8 cellular contexts compared by ENCODE assay signal in genomic region chrX:150547511-150548115, GRCh38. TPM values are rescaled to one million over a fixed set of nuclear protein-coding genes. Genes with fewer than 3 reads are reported as not detected.
DNase-seq lines count a peak whose midpoint lies in the region; ATAC-seq and TF ChIP-seq lines count a peak whose summit lies in the region.

No MANE protein-coding gene starts in this region.

- peak overlapping the region; percentile 52; the same call in 1 of the 2 replicates for H3K4me3 ChIP-seq in MM.1S (ENCODE audit: low read length)
- peak overlapping the region; percentile 59 for H3K4me3 ChIP-seq in left ventricle myocardium inferior

- intact Hi-C loops in left ventricle myocardium inferior (cut with micrococcal nuclease), result no loop called here

- H3K79me2 ChIP-seq in MM.1S (ENCODE audit: low read length), result no peaks in the 10 kb centered on the region

- peak overlapping the region; percentile 68 for H3K4me2 ChIP-seq in MM.1S (ENCODE audit: low read depth, low read length)

- H3K27me3 ChIP-seq in MM.1S (replicated peaks; ENCODE audit: insufficient read depth, low read length), result no peaks in the 10 kb centered on the region
- no peaks in the 10 kb centered on the region for H3K27me3 ChIP-seq in left ventricle myocardium inferior (ENCODE audit: low read depth)

- peak; percentile 70 for ATAC-seq in GM21515 (IDR thresholded peaks at IDR 0.05; ENCODE audit: unreplicated experiment)

- H3F3A ChIP-seq in MM.1S (ENCODE audit: insufficient read depth, low read length), result no peaks in the 10 kb centered on the region

- no peak for TF ChIP-seq CTCF in MM.1S (IDR thresholded peaks at IDR 0.05; ENCODE audit: low read length)
- TF ChIP-seq CTCF in left ventricle myocardium inferior (IDR thresholded peaks at IDR 0.05; ENCODE audit: borderline replicate concordance), result no peak

- H3K36me3 ChIP-seq in MM.1S (replicated peaks; ENCODE audit: insufficient read depth, low read length) (no peaks in the 10 kb centered on the region), left ventricle myocardium inferior (no peaks in the 10 kb centered on the region)

- peak; percentile 55 for DNase-seq in EL
- DNase-seq in MM.1S, result peak; percentile 50
- DNase-seq in left ventricle myocardium inferior, result peak; percentile 69
- DNase-seq in pons (ENCODE audit: low spot score), result peak; percentile 59
- no peak for DNase-seq in SHP77 treated with DMSO at 0.1 percent for 48 hours (lab: John Stamatoyannopoulos, UW)
- DNase-seq in stimulated activated naive CD4-positive, alpha-beta T cell treated with Interleukin-2 at 50 U/mL for 16 hours (lab: John Stamatoyannopoulos, UW), result no peak

- H3K9ac ChIP-seq in MM.1S (ENCODE audit: low read length), result peak overlapping the region; percentile 38; the same call in 1 of the 2 replicates

- no peaks in the 10 kb centered on the region for H3K9me2 ChIP-seq in MM.1S (replicated peaks; ENCODE audit: insufficient read depth, low read length)

- peak overlapping the region; percentile 86 for H2AFZ ChIP-seq in MM.1S (ENCODE audit: low read length)

- H3K27ac ChIP-seq in MM.1S (ENCODE audit: low read length), result no peak overlapping the region
- peak overlapping the region; percentile 93 for H3K27ac ChIP-seq in angular gyrus (ENCODE audit: low read depth, low read length)
- peak overlapping the region; percentile 86 for H3K27ac ChIP-seq in left ventricle myocardium inferior (replicated peaks)

- no peaks in the 10 kb centered on the region for H4K20me1 ChIP-seq in MM.1S (ENCODE audit: insufficient read depth, low read length)

- no peaks in the 10 kb centered on the region for H3K9me3 ChIP-seq in MM.1S (replicated peaks; ENCODE audit: insufficient read depth, low read length)
- no peaks in the 10 kb centered on the region for H3K9me3 ChIP-seq in left ventricle myocardium inferior (replicated peaks)

- H3K4me1 ChIP-seq in MM.1S (ENCODE audit: low read length) (no peaks in the 10 kb centered on the region), left ventricle myocardium inferior (peaks cover 28% of the 10 kb centered on the region)

RNA-seq across cellular contexts. Expression of gene MTM1, which starts 20.8 kb away (rescaled TPM):
- total RNA-seq in left ventricle myocardium inferior, result 9.5 TPM

Comparison
In these comparisons a context has a peak if more than half of its experiments do, and no peak if none do; other contexts are left out.
1. DNase-seq: peak in EL (single experiment), MM.1S (single experiment), left ventricle myocardium inferior (single experiment) and pons (single experiment); none in SHP77 treated with DMSO at 0.1 percent for 48 hours (single experiment) and stimulated activated naive CD4-positive, alpha-beta T cell treated with Interleukin-2 at 50 U/mL for 16 hours (single experiment).